In the genomic region with DNA sequence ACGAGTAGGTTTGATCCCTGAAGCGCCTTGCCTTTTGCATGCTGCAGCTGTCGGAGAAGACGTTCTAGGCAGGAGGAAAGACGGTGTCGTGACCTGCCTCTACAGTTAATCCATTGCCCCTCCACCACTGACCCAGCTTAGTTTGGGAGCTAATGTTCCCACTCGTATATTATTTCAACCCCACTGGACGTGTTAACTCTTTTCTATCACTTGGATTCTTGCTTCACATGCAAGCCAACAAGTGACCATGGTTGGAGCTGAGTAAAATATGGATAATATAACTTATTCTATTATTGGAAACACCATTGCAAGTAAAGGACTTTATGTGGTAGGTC, we compare ENCODE assay signal across 8 cellular contexts. TPM values are rescaled to one million over a fixed set of nuclear protein-coding genes. Genes with fewer than 3 reads are reported as not detected.
DNase-seq lines count a peak whose midpoint lies in the region; ATAC-seq, FAIRE-seq and TF ChIP-seq lines count a peak whose summit lies in the region.

No MANE protein-coding gene starts in this region.

- intact Hi-C loops in activated CD4-positive, alpha-beta T cell treated with anti-CD3 and anti-CD28 coated beads, Interleukin-2, amount 10 ng/mL, durations not matched to agents 24 days and 14 days (cut with micrococcal nuclease), result loop anchor here (1.0 to 2.0 kb wide), 3 partner anchors 10 to 61 kb away; partner anchors contain the start of genes ATP5MC1 and TTLL6
- intact Hi-C loops in right lobe of liver (cut with DNase I), result no loop called here

- peaks cover 52% of the 10 kb centered on the region for H3K4me1 Mint-ChIP-seq in activated CD4-positive, alpha-beta T cell treated with anti-CD3 and anti-CD28 coated beads, Interleukin-2, amount 10 ng/mL, durations not matched to agents 24 days and 14 days
- peaks cover 1% of the 10 kb centered on the region for H3K4me1 Mint-ChIP-seq in astrocyte (ENCODE audit: low read depth, unreplicated experiment)

- peak overlapping the region; percentile 90 for H3K9ac ChIP-seq in astrocyte (ENCODE audit: low read length)

- peaks cover 43% of the 10 kb centered on the region for H3K79me2 ChIP-seq in astrocyte (ENCODE audit: insufficient read depth, low read length)

- no peaks in the 10 kb centered on the region for H3K9me3 ChIP-seq in astrocyte (ENCODE audit: insufficient read depth, low read depth, low read length)
- no peaks in the 10 kb centered on the region for H3K9me3 ChIP-seq in right lobe of liver
- H3K9me3 ChIP-seq in thymus (ENCODE audit: control insufficient read depth), result peaks cover 3% of the 10 kb centered on the region

- FAIRE-seq in astrocyte (lab: Jason Lieb, UNC), result no peak

- peak overlapping the region; percentile 98 for H3K27ac Mint-ChIP-seq in activated CD4-positive, alpha-beta T cell treated with anti-CD3 and anti-CD28 coated beads, Interleukin-2, amount 10 ng/mL, durations not matched to agents 24 days and 14 days
- peak overlapping the region; percentile 92 for H3K27ac Mint-ChIP-seq in astrocyte (ENCODE audit: unreplicated experiment)

- H3K27ac ChIP-seq in astrocyte (ENCODE audit: low read depth, low read length) (peak overlapping the region; percentile 88), right lobe of liver (peak overlapping the region; percentile 96 to 100 (median 98)), thymus (ENCODE audit: low read depth) (peak overlapping the region; percentile 83)

- H3K9me3 Mint-ChIP-seq in activated CD4-positive, alpha-beta T cell treated with anti-CD3 and anti-CD28 coated beads, Interleukin-2, amount 10 ng/mL, durations not matched to agents 24 days and 14 days, result no peaks in the 10 kb centered on the region
- no peaks in the 10 kb centered on the region for H3K9me3 Mint-ChIP-seq in astrocyte (ENCODE audit: unreplicated experiment)

- peaks cover 15% of the 10 kb centered on the region for H3K36me3 Mint-ChIP-seq in activated CD4-positive, alpha-beta T cell treated with anti-CD3 and anti-CD28 coated beads, Interleukin-2, amount 10 ng/mL, durations not matched to agents 24 days and 14 days (ENCODE audit: low read depth)
- no peaks in the 10 kb centered on the region for H3K36me3 Mint-ChIP-seq in astrocyte (ENCODE audit: low read depth, unreplicated experiment)

- peak overlapping the region; percentile 92 for H2AFZ ChIP-seq in astrocyte (ENCODE audit: low read depth, low read length)

- peaks cover 6% of the 10 kb centered on the region for H3K27me3 Mint-ChIP-seq in activated CD4-positive, alpha-beta T cell treated with anti-CD3 and anti-CD28 coated beads, Interleukin-2, amount 10 ng/mL, durations not matched to agents 24 days and 14 days
- H3K27me3 Mint-ChIP-seq in astrocyte (ENCODE audit: low read depth, unreplicated experiment), result no peaks in the 10 kb centered on the region

- 2% methylated on average over 6 of the region's 8 CpGs for WGBS in right lobe of liver (ENCODE audit: insufficient coverage, low coverage, low lambda C conversion rate, missing lambda C conversion rate)
- 6% methylated on average over 8 of the region's 8 CpGs for WGBS in thymus

- H3K36me3 ChIP-seq in astrocyte (ENCODE audit: insufficient read depth, low read length) (no peaks in the 10 kb centered on the region), right lobe of liver (no peaks in the 10 kb centered on the region), thymus (ENCODE audit: control insufficient read depth, insufficient read depth) (no peaks in the 10 kb centered on the region)

- no peak for DNase-seq in activated CD4-positive, alpha-beta T cell treated with anti-CD3 and anti-CD28 coated beads, Interleukin-2, amount 10 ng/mL, durations not matched to agents 24 days and 14 days
- DNase-seq in activated CD4-positive, alpha-beta T cell treated with anti-CD3 and anti-CD28 coated beads, Interleukin-2, amount 50 U/mL, for 1 hour, result no peak
- DNase-seq in astrocyte (ENCODE audit: low read depth) (no peak), right lobe of liver (no peak), inferior parietal cortex (ENCODE audit: extremely low spot score) (no peak)

- H3K4me2 ChIP-seq in astrocyte (ENCODE audit: low read length), result peak overlapping the region; percentile 88

- no peak for TF ChIP-seq POLR2A in right lobe of liver (IDR thresholded peaks at IDR 0.05)

- TF ChIP-seq CTCF in astrocyte (IDR thresholded peaks at IDR 0.05; ENCODE audit: insufficient read depth, low read depth, low read length) (no peak), right lobe of liver (IDR thresholded peaks at IDR 0.05) (no peak)

- H3K4me3 Mint-ChIP-seq in activated CD4-positive, alpha-beta T cell treated with anti-CD3 and anti-CD28 coated beads, Interleukin-2, amount 10 ng/mL, durations not matched to agents 24 days and 14 days, result peak overlapping the region; percentile 99
- peak overlapping the region; percentile 96 for H3K4me3 Mint-ChIP-seq in astrocyte (ENCODE audit: unreplicated experiment)

- ATAC-seq in right lobe of liver (no peak), HG02623 (IDR thresholded peaks at IDR 0.05; ENCODE audit: unreplicated experiment) (no peak), HG03139 (IDR thresholded peaks at IDR 0.05; ENCODE audit: unreplicated experiment) (no peak)

- H3K27me3 ChIP-seq in astrocyte (ENCODE audit: insufficient read depth, low read length), result no peaks in the 10 kb centered on the region
- no peaks in the 10 kb centered on the region for H3K27me3 ChIP-seq in right lobe of liver
- H3K27me3 ChIP-seq in thymus (ENCODE audit: control insufficient read depth, insufficient read depth), result no peaks in the 10 kb centered on the region

- no peaks in the 10 kb centered on the region for H3K4me1 ChIP-seq in astrocyte (ENCODE audit: insufficient read depth, low read length)
- peaks cover 0 to 28% (median 10%) of the 10 kb centered on the region in 4 donors for H3K4me1 ChIP-seq in right lobe of liver
- peaks cover 15% of the 10 kb centered on the region for H3K4me1 ChIP-seq in thymus (ENCODE audit: control insufficient read depth, insufficient read depth, low read length)

- peaks cover 30% of the 10 kb centered on the region for H4K20me1 ChIP-seq in astrocyte (ENCODE audit: insufficient read depth, low read length)

- H3K4me3 ChIP-seq in astrocyte (ENCODE audit: insufficient read depth, low read depth, low read length) (peak overlapping the region; percentile 95), right lobe of liver (peak overlapping the region; percentile 81 to 98 (median 94)), thymus (ENCODE audit: low read length) (peak overlapping the region; percentile 86)

RNA-seq across cellular contexts. Expression of gene CALCOCO2, which starts 0.7 kb away (rescaled TPM):
- 48.1 and 52.8 TPM in 2 replicates for total RNA-seq in activated CD4-positive, alpha-beta T cell treated with anti-CD3 and anti-CD28 coated beads, Interleukin-2, amount 10 ng/mL, durations not matched to agents 24 days and 14 days
- total RNA-seq in astrocyte (72.9 and 73.8 TPM in 2 replicates), right lobe of liver (10 to 100 TPM; 58.0 to 93.3 (median 72.1) TPM)
- 90.6 TPM for polyA plus RNA-seq in thymus

RNA-seq across cellular contexts. Expression of gene TTLL6, which starts 14.5 kb away (rescaled TPM):
- not detected in 2 replicates for total RNA-seq in activated CD4-positive, alpha-beta T cell treated with anti-CD3 and anti-CD28 coated beads, Interleukin-2, amount 10 ng/mL, durations not matched to agents 24 days and 14 days
- total RNA-seq in astrocyte (not detected in 2 replicates), right lobe of liver (under 1 TPM in 1 of 6 experiments, not detected in 5; 0.12 TPM)
- polyA plus RNA-seq in thymus, result 0.41 TPM
